In genomic region chr22:19832476-19833108, GRCh38 we compare ENCODE assay signal across 1 cellular context.
TF ChIP-seq lines count a peak whose summit lies in the region.

No MANE protein-coding gene starts in this region.

TF ChIP-seq in IMR-90, 13 proteins besides CTCF, POLR2A, EP300 and RAD21:
- no peak for TF ChIP-seq BHLHE40 (IDR thresholded peaks at IDR 0.05; ENCODE audit: low read depth, low read length)
- TF ChIP-seq FOS (IDR thresholded peaks at IDR 0.05; ENCODE audit: low read depth, low read length), result no peak
- no peak for TF ChIP-seq NFE2L2 (IDR thresholded peaks at IDR 0.05; ENCODE audit: low read depth, low read length)
- no peak for TF ChIP-seq USF2 (IDR thresholded peaks at IDR 0.05; ENCODE audit: low read depth, low read length)
- no peak for TF ChIP-seq ELK1 (IDR thresholded peaks at IDR 0.05; ENCODE audit: borderline replicate concordance, low read depth, low read length)
- TF ChIP-seq MXI1 (IDR thresholded peaks at IDR 0.05; ENCODE audit: borderline replicate concordance, low read depth, low read length), result no peak
- TF ChIP-seq RFX5 (IDR thresholded peaks at IDR 0.05; ENCODE audit: low read depth, low read length), result no peak
- TF ChIP-seq RCOR1 (IDR thresholded peaks at IDR 0.05; ENCODE audit: insufficient replicate concordance, low read length), result no peak
- TF ChIP-seq MAZ (IDR thresholded peaks at IDR 0.05; ENCODE audit: borderline replicate concordance, low read depth, low read length), result no peak
TF ChIP-seq in IMR-90: peak in this region for 0.
